ENCODE assay signal across 19 cellular contexts in genomic region chr1:189274267-189274666, GRCh38.
DNase-seq lines count a peak whose midpoint lies in the region; ATAC-seq, FAIRE-seq and TF ChIP-seq lines count a peak whose summit lies in the region.
"Had no signal": no experiment of that assay in that cellular context is flagged by ENCODE, and none has a peak within 500 bp of the region (broad histone marks: within the 10 kb centered on the region; RNA-seq: fewer than 3 reads in every experiment).

No MANE protein-coding gene starts in this region.

- POLR2A ChIA-PET in A549 (lab: Yijun Ruan, JAX) = no interaction called here
- POLR2A ChIA-PET in K562 (lab: Yijun Ruan, JAX) = no interaction called here

- H3K27ac ChIP-seq in A549 = no peak overlapping the region
- H3K27ac ChIP-seq in K562 (ENCODE audit: extremely low read depth, low read depth, low read length) = no peak overlapping the region
- no peak overlapping the region for H3K27ac ChIP-seq in SJCRH30
- H3K27ac ChIP-seq: BLaER1 treated with 17β-estradiol and CSF1 and Interleukin-3, amounts not matched to agents 10 nM and 100 nM; C4-2B had no signal

- CTCF ChIA-PET in A549 (lab: Yijun Ruan, JAX) (no interaction called here), K562 (lab: Yijun Ruan, JAX; ENCODE audit: low intra/inter-chr PET ratio) (no interaction called here)

- H2AFZ ChIP-seq in K562 (ENCODE audit: low read depth, low read length) = no peak overlapping the region

- H3K4me3 ChIP-seq in A549 (no peak overlapping the region), K562 (no peak overlapping the region), SJCRH30 (no peak overlapping the region)
- H3K4me3 ChIP-seq: BLaER1 treated with 17β-estradiol and CSF1 and Interleukin-3, amounts not matched to agents 10 nM and 100 nM had no signal

- H3K4me1 ChIP-seq in A549 (no peaks in the 10 kb centered on the region), K562 (replicated peaks in 1 of 2; ENCODE audit: control insufficient read depth in 2 of 2, insufficient read depth in 2 of 2, low read length in 2 of 2) (no peaks in the 10 kb centered on the region), SJCRH30 (no peaks in the 10 kb centered on the region)
- H3K4me1 ChIP-seq: Caco-2 had no signal

- BruUV-seq in K562 (replicated peaks; lab: Mats Ljungman, UMichigan) = no TSS peak

- no peak overlapping the region for H3K9ac ChIP-seq in K562 (ENCODE audit: insufficient read depth in 1 of 2, low read depth in 2 of 2, low read length in 2 of 2)
- H3K9ac ChIP-seq: BLaER1 treated with 17β-estradiol and CSF1 and Interleukin-3, amounts not matched to agents 10 nM and 100 nM had no signal

- H3K36me3 ChIP-seq in K562 (ENCODE audit: control insufficient read depth, insufficient read depth, low read length) (no peaks in the 10 kb centered on the region), SJCRH30 (no peaks in the 10 kb centered on the region)
- H3K36me3 ChIP-seq: BLaER1 treated with 17β-estradiol and CSF1 and Interleukin-3, amounts not matched to agents 10 nM and 100 nM had no signal

- DNase-seq in A549 (ENCODE audit: low read depth in 1 of 2, low spot score in 1 of 2) (no peak), D721Med (ENCODE audit: insufficient read length, low spot score) (no peak), K562 (ENCODE audit: extremely low read depth in 1 of 4, low spot score in 3 of 4) (no peak), NCI-H526 (lab: John Stamatoyannopoulos, UW) (no peak), SJCRH30 (no peak)
- DNase-seq: 8988T; AML-193; Caco-2; Calu3; CD4-positive, alpha-beta T cell; CD8-positive, alpha-beta T cell; DMS 273 treated with DMSO at 0.1 percent for 48 hours; DMS153; DMS79 treated with DMSO at 0.1 percent for 48 hours; GF-D8 had no signal

- 86% methylated on average over 1 of the region's 1 CpG for WGBS in A549 (ENCODE audit: missing lambda C conversion rate)
- WGBS in K562 (ENCODE audit: insufficient coverage, low coverage, missing lambda C conversion rate) = 29% methylated on average over 1 of the region's 1 CpG

- ATAC-seq in A549 (no peak), K562 (no peak)
- ATAC-seq: CD8-positive, alpha-beta T cell had no signal

- no peak for TF ChIP-seq CTCF in A549 (IDR thresholded peaks at IDR 0.05)
- no peak for TF ChIP-seq CTCF in D721Med (IDR thresholded peaks at IDR 0.05; ENCODE audit: insufficient read depth, missing control alignments)
- TF ChIP-seq CTCF in K562 (IDR thresholded peaks at IDR 0.05 in 2 of 3, conservative IDR thresholded peaks at IDR 0.05 in 1 of 3; ENCODE audit: insufficient read depth in 2 of 3, low read depth in 1 of 3, low read length in 3 of 3) = no peak

- TF ChIP-seq EP300 in A549 (IDR thresholded peaks at IDR 0.05) (no peak), K562 (IDR thresholded peaks at IDR 0.05; ENCODE audit: low read length) (no peak)

- H3K4me2 ChIP-seq in A549 (no peak overlapping the region), K562 (ENCODE audit: insufficient read depth, low read length) (no peak overlapping the region)
- H3K4me2 ChIP-seq: BLaER1 treated with 17β-estradiol and CSF1 and Interleukin-3, amounts not matched to agents 10 nM and 100 nM had no signal

- in situ Hi-C loops in K562 (cut with MboI) = no loop called here

- H3K27me3 ChIP-seq in K562 (ENCODE audit: control insufficient read depth in 2 of 2, insufficient read depth in 2 of 2, low read length in 2 of 2) (no peaks in the 10 kb centered on the region), SJCRH30 (no peaks in the 10 kb centered on the region)
- H3K27me3 ChIP-seq: BLaER1 treated with 17β-estradiol and CSF1 and Interleukin-3, amounts not matched to agents 10 nM and 100 nM had no signal

- H3K9me1 ChIP-seq in K562 (ENCODE audit: control insufficient read depth, insufficient read depth, low read length) = no peaks in the 10 kb centered on the region

- TF ChIP-seq RAD21 in A549 (conservative IDR thresholded peaks at IDR 0.05 in 1 of 2, IDR thresholded peaks at IDR 0.05 in 1 of 2) (no peak), K562 (CRISPR knock-in tag; conservative IDR thresholded peaks at IDR 0.05 in 1 of 2, IDR thresholded peaks at IDR 0.05 in 1 of 2) (no peak)

- no peaks in the 10 kb centered on the region for H3K79me2 ChIP-seq in K562 (ENCODE audit: control insufficient read depth, insufficient read depth, low read length)

- intact Hi-C loops in K562 (cut with micrococcal nuclease) = no loop called here

- H3K9me3 ChIP-seq in A549 (0 out of 3 replicates have a peak, but pooled peaks cover 2% of the 10 kb centered on the region), K562 (replicated peaks; ENCODE audit: control insufficient read depth, insufficient read depth, low read depth, low read length) (peaks cover 2% of the 10 kb centered on the region; the same call in 1 of the 2 replicates), SJCRH30 (replicated peaks) (no peaks in the 10 kb centered on the region)
- H3K9me3 ChIP-seq: Caco-2 had no signal

- TF ChIP-seq POLR2A in A549 (IDR thresholded peaks at IDR 0.05; ENCODE audit: low read length) (no peak), K562 (conservative IDR thresholded peaks at IDR 0.05) (no peak)

- no peaks in the 10 kb centered on the region for H4K20me1 ChIP-seq in K562 (replicated peaks; ENCODE audit: control insufficient read depth, insufficient read depth, low read length)
- H4K20me1 ChIP-seq: BLaER1 treated with 17β-estradiol and CSF1 and Interleukin-3, amounts not matched to agents 10 nM and 100 nM had no signal

- no peak for FAIRE-seq in A549 (lab: Jason Lieb, UNC)
- peak; percentile 41 for FAIRE-seq in D721Med (lab: Jason Lieb, UNC)
- FAIRE-seq in K562 (lab: Jason Lieb, UNC) = no peak
- FAIRE-seq: GM12891, GM19239 had no signal

TF ChIP-seq in A549, 52 proteins besides CTCF, POLR2A, EP300 and RAD21 (continues in another document):
- TF ChIP-seq ATOH8 (CRISPR knock-in tag; IDR thresholded peaks at IDR 0.05; ENCODE audit: low read depth) = no peak
- peak; percentile 69 for TF ChIP-seq MAFK (IDR thresholded peaks at IDR 0.05; ENCODE audit: partially characterized antibody)

TF ChIP-seq in K562, 482 proteins besides CTCF, POLR2A, EP300 and RAD21:
- TF ChIP-seq NFE2 (IDR thresholded peaks at IDR 0.05; ENCODE audit: low read depth) = 0 out of 2 replicates have a peak, but pooled peaks have one; percentile 23
- TF ChIP-seq BCOR (IDR thresholded peaks at IDR 0.05) = no peak
- 0 out of 2 replicates have a peak, but pooled peaks have one; percentile 4 for TF ChIP-seq MAFG (tag; conservative IDR thresholded peaks at IDR 0.05)
- TF ChIP-seq NFE2L1 (tag; IDR thresholded peaks at IDR 0.05; ENCODE audit: borderline replicate concordance, low read depth) = 0 out of 2 replicates have a peak, but pooled peaks have one; percentile 12
- peak; percentile 6; the same call in 1 of the 2 replicates for TF ChIP-seq ZNF316 (IDR thresholded peaks at IDR 0.05)
- peak; percentile 23; the same call in 1 of the 2 replicates for TF ChIP-seq C11orf30 (IDR thresholded peaks at IDR 0.05; ENCODE audit: low read depth)

Comparison
In these comparisons a context has a peak if more than half of its experiments do, and no peak if none do; other contexts are left out.
1. Of the 35 proteins assayed by ChIP-seq in both K562 and A549: peak only in K562: none; only in A549: MAFK; in both: none; in neither: 34.